ENCODE assay signal across 8 cellular contexts in genomic region chr1:778451-779278, GRCh38.
DNase-seq lines count a peak whose midpoint lies in the region; ATAC-seq and TF ChIP-seq lines count a peak whose summit lies in the region.
"Not testable (repeated sequence)": the region's sequence is repeated elsewhere in the genome, so short reads cannot be mapped to it uniquely, and the experiment has no call there.

No MANE protein-coding gene starts in this region.

- H3K9ac ChIP-seq in MM.1S (ENCODE audit: low read length): peak overlapping the region; percentile 79

- H3K79me2 ChIP-seq in MM.1S (ENCODE audit: low read length): not testable (repeated sequence)

- not testable (repeated sequence) for H3K9me2 ChIP-seq in MM.1S (replicated peaks; ENCODE audit: insufficient read depth, low read length)

- peak; percentile 99 for DNase-seq in MM.1S
- DNase-seq in activated CD8-positive, alpha-beta memory T cell treated with anti-CD3 and anti-CD28 coated beads, Interleukin-2, amount 50 U/mL, for 48 hours: peak; percentile 99
- peak; percentile 99 to 100 (median 99) for DNase-seq in effector memory CD4-positive, alpha-beta T cell
- peak; percentile 99 for DNase-seq in left lobe of liver (ENCODE audit: low spot score)
- peak; percentile 99 for DNase-seq in spleen

- H3K27me3 ChIP-seq in MM.1S (replicated peaks; ENCODE audit: insufficient read depth, low read length); effector memory CD4-positive, alpha-beta T cell (replicated peaks; ENCODE audit: control insufficient read depth, insufficient read depth, low read length, poor library complexity, severe bottlenecking); spleen (replicated peaks in 1 of 7): not testable (repeated sequence)

- not testable (repeated sequence) for H3K36me3 ChIP-seq in MM.1S (replicated peaks; ENCODE audit: insufficient read depth, low read length); effector memory CD4-positive, alpha-beta T cell (ENCODE audit: control insufficient read depth, insufficient read depth, low read length); spleen

- H4K20me1 ChIP-seq in MM.1S (ENCODE audit: insufficient read depth, low read length): not testable (repeated sequence)

- H3K4me2 ChIP-seq in MM.1S (ENCODE audit: low read depth, low read length): peak overlapping the region; percentile 47; the same call in 1 of the 2 replicates

- H3K4me3 ChIP-seq in MM.1S (ENCODE audit: low read length) (peak overlapping the region; percentile 67), spleen (peak overlapping the region; percentile 55 to 76 (median 60))
- peak overlapping the region; percentile 61 for H3K4me3 ChIP-seq in effector memory CD4-positive, alpha-beta T cell (ENCODE audit: insufficient read depth, low read depth, low read length, poor library complexity, severe bottlenecking)

- not testable (repeated sequence) for H3F3A ChIP-seq in MM.1S (ENCODE audit: insufficient read depth, low read length)

- peak overlapping the region; percentile 91 for H3K27ac ChIP-seq in 22Rv1
- H3K27ac ChIP-seq in MM.1S (ENCODE audit: low read length): peak overlapping the region; percentile 77; the same call in 1 of the 2 replicates
- peak overlapping the region; percentile 66 for H3K27ac ChIP-seq in effector memory CD4-positive, alpha-beta T cell (ENCODE audit: insufficient read depth, low read length, poor library complexity, severe bottlenecking)
- peak overlapping the region; percentile 65 to 91 (median 87) for H3K27ac ChIP-seq in spleen

- H3K4me1 ChIP-seq in MM.1S (ENCODE audit: low read length); effector memory CD4-positive, alpha-beta T cell (ENCODE audit: control insufficient read depth, insufficient read depth, low read length, poor library complexity, severe bottlenecking): not testable (repeated sequence)
- H3K4me1 ChIP-seq in spleen: peaks cover 0 to 19% (median 12%) of the 10 kb centered on the region in 6 donors

- ATAC-seq in GM18511 (IDR thresholded peaks at IDR 0.05; ENCODE audit: unreplicated experiment) (peak; percentile 99), HG02759 (IDR thresholded peaks at IDR 0.05; ENCODE audit: unreplicated experiment) (peak; percentile 100), left lobe of liver (peak; percentile 100)

- WGBS in spleen, 5 donors: 0 to 1% (median 0%) methylated on average over 13 to 63 of the region's 65 CpGs

- H3K9me3 ChIP-seq in MM.1S (replicated peaks; ENCODE audit: insufficient read depth, low read length); effector memory CD4-positive, alpha-beta T cell (ENCODE audit: control insufficient read depth, low read length); spleen: not testable (repeated sequence)

- intact Hi-C loops in spleen (cut with DNase I; ENCODE audit: low total_unique reads): not testable (repeated sequence)

- H2AFZ ChIP-seq in MM.1S (ENCODE audit: low read length): not testable (repeated sequence)

- TF ChIP-seq CTCF in 22Rv1 (IDR thresholded peaks at IDR 0.05) (peak; percentile 52), MM.1S (IDR thresholded peaks at IDR 0.05; ENCODE audit: low read length) (peak; percentile 23; the same call in 1 of the 2 replicates), spleen (IDR thresholded peaks at IDR 0.05 in 8 of 11, conservative IDR thresholded peaks at IDR 0.05 in 3 of 11) (peak; percentile 34 to 74 (median 61))

- peak; percentile 69 to 84 (median 79) for TF ChIP-seq POLR2A in spleen (IDR thresholded peaks at IDR 0.05)

Comparison
In these comparisons a context has a peak if more than half of its experiments do, and no peak if none do; other contexts are left out.
1. Peak in every context shown above with its lines: DNase-seq, ATAC-seq, H3K4me3 ChIP-seq and H3K27ac ChIP-seq.